In genomic region chr1:27454610-27455009, GRCh38 we compare ENCODE assay signal across 26 cellular contexts. TPM values are rescaled to one million over a fixed set of nuclear protein-coding genes. Genes with fewer than 3 reads are reported as not detected.
A peak's percentile ranks its signal among the peaks of the same experiment; 100 is the strongest.
DNase-seq lines count a peak whose midpoint lies in the region; ATAC-seq and TF ChIP-seq lines count a peak whose summit lies in the region.
"Had no signal": no experiment of that assay in that cellular context is flagged by ENCODE, and none has a peak within 500 bp of the region (broad histone marks: within the 10 kb centered on the region; RNA-seq: fewer than 3 reads in every experiment).

No MANE protein-coding gene starts in this region.

- DNase-seq in stimulated activated naive CD8-positive, alpha-beta T cell treated with anti-CD3 and anti-CD28 coated beads, Interleukin-15, Interleukin-2, amounts not matched to agents 100 U/mL and 50 U/mL, for 24 hours = no peak
- no peak for DNase-seq in activated T-helper 1 cell treated with anti-CD3 and anti-CD28 coated beads, Interleukin-12 subunit alpha, Interleukin-12 subunit beta, Interleukin-2, Interleukin-4 antibody, amounts not matched to agents 30 ng/mL and 10 ng/mL and 1 ng/mL, durations not matched to agents 14 hours and 24 hours and 36 hours (ENCODE audit: low spot score)
- DNase-seq in mesenchymal stem cell (no peak), type B pancreatic cell (ENCODE audit: extremely low spot score, unreplicated experiment) (no peak), HK-2 (ENCODE audit: unreplicated experiment) (no peak)
- DNase-seq: amygdala; cortex of kidney; GDM1; GOT3; hippocampal formation; left lung; NCI-H1694 treated with DMSO at 0.1 percent for 48 hours; NCI-H2171 treated with DMSO at 0.1 percent for 48 hours; NCI-H524; NK-92 treated with Interleukin-12 subunit alpha and Interleukin-12 subunit beta, amount 100 ng/mL, for 24 hours; PC-9; psoas muscle; SHP77 treated with DMSO at 0.1 percent for 48 hours; T-helper 1 cell; upper lobe of right lung had no signal

- H3K18ac ChIP-seq in mesenchymal stem cell (ENCODE audit: low read depth in 1 of 2, low read length in 2 of 2) = no peak overlapping the region

- H4K8ac ChIP-seq in mesenchymal stem cell (ENCODE audit: low read length) = no peak overlapping the region

- no peak overlapping the region for H2BK12ac ChIP-seq in mesenchymal stem cell (ENCODE audit: low read length in 2 of 2)

- no peaks in the 10 kb centered on the region for H3K27me3 Mint-ChIP-seq in stimulated activated naive CD8-positive, alpha-beta T cell treated with anti-CD3 and anti-CD28 coated beads, Interleukin-15, Interleukin-2, amounts not matched to agents 100 ng/mL and 50 ng/mL, for 24 hours
- no peaks in the 10 kb centered on the region for H3K27me3 Mint-ChIP-seq in activated T-helper 1 cell treated with anti-CD3 and anti-CD28 coated beads, Interleukin-12 subunit alpha, Interleukin-12 subunit beta, Interleukin-2, Interleukin-4 antibody, amounts not matched to agents 30 ng/mL and 10 ng/mL and 1 ng/mL, durations not matched to agents 14 hours and 24 hours and 36 hours (ENCODE audit: insufficient read depth)
- no peaks in the 10 kb centered on the region for H3K27me3 Mint-ChIP-seq in type B pancreatic cell

- no peak overlapping the region for H3K4me2 ChIP-seq in mesenchymal stem cell (ENCODE audit: low read length, poor library complexity, severe bottlenecking)
- H3K4me2 ChIP-seq: PC-9 had no signal

- no peak for ATAC-seq in stimulated activated naive CD8-positive, alpha-beta T cell treated with anti-CD3 and anti-CD28 coated beads, Interleukin-15, Interleukin-2, amounts not matched to agents 100 U/mL and 50 U/mL, for 24 hours
- ATAC-seq in HG03469 (IDR thresholded peaks at IDR 0.05; ENCODE audit: unreplicated experiment) (no peak), GM19455 (IDR thresholded peaks at IDR 0.05; ENCODE audit: unreplicated experiment) (no peak)
- ATAC-seq: gastroesophageal sphincter, psoas muscle had no signal

- H3K79me1 ChIP-seq in mesenchymal stem cell (replicated peaks; ENCODE audit: low read length, poor library complexity, severe bottlenecking) = peaks cover 7% of the 10 kb centered on the region

- peak overlapping the region; percentile 82 for H3K27ac Mint-ChIP-seq in stimulated activated naive CD8-positive, alpha-beta T cell treated with anti-CD3 and anti-CD28 coated beads, Interleukin-15, Interleukin-2, amounts not matched to agents 100 ng/mL and 50 ng/mL, for 24 hours
- peak overlapping the region; percentile 59 for H3K27ac Mint-ChIP-seq in activated T-helper 1 cell treated with anti-CD3 and anti-CD28 coated beads, Interleukin-12 subunit alpha, Interleukin-12 subunit beta, Interleukin-2, Interleukin-4 antibody, amounts not matched to agents 30 ng/mL and 10 ng/mL and 1 ng/mL, durations not matched to agents 14 hours and 24 hours and 36 hours
- peak overlapping the region; percentile 85 for H3K27ac Mint-ChIP-seq in type B pancreatic cell

- H3K4ac ChIP-seq in mesenchymal stem cell (ENCODE audit: low read depth in 1 of 2, low read length in 2 of 2) = no peak overlapping the region

- no peaks in the 10 kb centered on the region for H3K27me3 ChIP-seq in mesenchymal stem cell (ENCODE audit: control insufficient read depth in 1 of 2, insufficient read depth in 1 of 2, low read length in 2 of 2)
- H3K27me3 ChIP-seq: gastroesophageal sphincter, left lung, upper lobe of right lung had no signal

- no peak overlapping the region for H3K4me3 ChIP-seq in mesenchymal stem cell (ENCODE audit: insufficient read depth in 1 of 2, low read depth in 1 of 2, low read length in 2 of 2)
- H3K4me3 ChIP-seq: gastroesophageal sphincter, left lung, PC-9, psoas muscle, upper lobe of right lung had no signal

- no peaks in the 10 kb centered on the region for H3K9me3 Mint-ChIP-seq in stimulated activated naive CD8-positive, alpha-beta T cell treated with anti-CD3 and anti-CD28 coated beads, Interleukin-15, Interleukin-2, amounts not matched to agents 100 ng/mL and 50 ng/mL, for 24 hours
- H3K9me3 Mint-ChIP-seq in activated T-helper 1 cell treated with anti-CD3 and anti-CD28 coated beads, Interleukin-12 subunit alpha, Interleukin-12 subunit beta, Interleukin-2, Interleukin-4 antibody, amounts not matched to agents 30 ng/mL and 10 ng/mL and 1 ng/mL, durations not matched to agents 14 hours and 24 hours and 36 hours = no peaks in the 10 kb centered on the region
- H3K9me3 Mint-ChIP-seq in type B pancreatic cell = no peaks in the 10 kb centered on the region
- H3K9me3 Mint-ChIP-seq: activated T-helper 2 cell treated with anti-CD3 and anti-CD28 coated beads, Interferon-gamma antibody, Interleukin-2, Interleukin-4, amounts not matched to agents 10 μg/mL and 5 μg/mL and 100 μg/mL, durations not matched to agents 14 hours and 24 hours and 36 hours had no signal

- intact Hi-C loops in activated T-helper 1 cell treated with anti-CD3 and anti-CD28 coated beads, Interleukin-12 subunit alpha, Interleukin-12 subunit beta, Interleukin-2, Interleukin-4 antibody, amounts not matched to agents 30 ng/mL and 10 ng/mL and 1 ng/mL, durations not matched to agents 14 hours and 24 hours and 36 hours (cut with micrococcal nuclease) = loop anchor here (1.0 kb wide), 1 partner anchor 38 kb away; no protein-coding TSS in a partner anchor

- H3K23ac ChIP-seq in mesenchymal stem cell (ENCODE audit: low read length in 2 of 2) = no peak overlapping the region

- TF ChIP-seq CTCF in type B pancreatic cell (conservative IDR thresholded peaks at IDR 0.05) = no peak

- peaks cover 19% of the 10 kb centered on the region for H3K36me3 Mint-ChIP-seq in stimulated activated naive CD8-positive, alpha-beta T cell treated with anti-CD3 and anti-CD28 coated beads, Interleukin-15, Interleukin-2, amounts not matched to agents 100 ng/mL and 50 ng/mL, for 24 hours (ENCODE audit: low read depth)
- H3K36me3 Mint-ChIP-seq in activated T-helper 1 cell treated with anti-CD3 and anti-CD28 coated beads, Interleukin-12 subunit alpha, Interleukin-12 subunit beta, Interleukin-2, Interleukin-4 antibody, amounts not matched to agents 30 ng/mL and 10 ng/mL and 1 ng/mL, durations not matched to agents 14 hours and 24 hours and 36 hours (ENCODE audit: low read depth) = peaks cover 5% of the 10 kb centered on the region
- H3K36me3 Mint-ChIP-seq in type B pancreatic cell = peaks cover 7% of the 10 kb centered on the region

- H3K36me3 ChIP-seq in mesenchymal stem cell (ENCODE audit: control insufficient read depth in 1 of 2, insufficient read depth in 2 of 2, low read depth in 1 of 2, low read length in 2 of 2) = peaks cover 0 to 10% of the 10 kb centered on the region in 2 experiments

- no peak overlapping the region for H3K4me3 Mint-ChIP-seq in stimulated activated naive CD8-positive, alpha-beta T cell treated with anti-CD3 and anti-CD28 coated beads, Interleukin-15, Interleukin-2, amounts not matched to agents 100 ng/mL and 50 ng/mL, for 24 hours
- H3K4me3 Mint-ChIP-seq in activated T-helper 1 cell treated with anti-CD3 and anti-CD28 coated beads, Interleukin-12 subunit alpha, Interleukin-12 subunit beta, Interleukin-2, Interleukin-4 antibody, amounts not matched to agents 30 ng/mL and 10 ng/mL and 1 ng/mL, durations not matched to agents 14 hours and 24 hours and 36 hours = no peak overlapping the region
- H3K4me3 Mint-ChIP-seq in type B pancreatic cell = no peak overlapping the region

- no peak overlapping the region for H2AK5ac ChIP-seq in mesenchymal stem cell (ENCODE audit: low read length, severe bottlenecking)

- peaks cover 60% of the 10 kb centered on the region for H3K4me1 Mint-ChIP-seq in stimulated activated naive CD8-positive, alpha-beta T cell treated with anti-CD3 and anti-CD28 coated beads, Interleukin-15, Interleukin-2, amounts not matched to agents 100 ng/mL and 50 ng/mL, for 24 hours (ENCODE audit: low read depth)
- peaks cover 33% of the 10 kb centered on the region for H3K4me1 Mint-ChIP-seq in activated T-helper 1 cell treated with anti-CD3 and anti-CD28 coated beads, Interleukin-12 subunit alpha, Interleukin-12 subunit beta, Interleukin-2, Interleukin-4 antibody, amounts not matched to agents 30 ng/mL and 10 ng/mL and 1 ng/mL, durations not matched to agents 14 hours and 24 hours and 36 hours (ENCODE audit: low read depth)
- H3K4me1 Mint-ChIP-seq in type B pancreatic cell (ENCODE audit: unreplicated experiment) = peaks cover 22% of the 10 kb centered on the region

- peak overlapping the region; percentile 72 for H3K27ac ChIP-seq in mesenchymal stem cell (ENCODE audit: low read length, poor library complexity, severe bottlenecking)
- H3K27ac ChIP-seq: HL-60, PC-9, psoas muscle, upper lobe of right lung had no signal

- H4K91ac ChIP-seq in mesenchymal stem cell (ENCODE audit: low read length) = no peak overlapping the region

- H2BK5ac ChIP-seq in mesenchymal stem cell (ENCODE audit: low read depth, low read length, poor library complexity, severe bottlenecking) = no peak overlapping the region

- peaks cover 3% of the 10 kb centered on the region for H3K4me1 ChIP-seq in mesenchymal stem cell (ENCODE audit: control insufficient read depth, insufficient read depth, low read depth, low read length)

- H2BK15ac ChIP-seq in mesenchymal stem cell (ENCODE audit: low read depth, poor library complexity, severe bottlenecking) = no peak overlapping the region

- H3K9ac ChIP-seq in mesenchymal stem cell (ENCODE audit: low read length) = no peak overlapping the region

- no peak overlapping the region for H2AFZ ChIP-seq in mesenchymal stem cell (ENCODE audit: low read depth, low read length)
- H2AFZ ChIP-seq: PC-9 had no signal

- 94% methylated on average over 2 of the region's 4 CpGs for WGBS in mesenchymal stem cell

- no peak overlapping the region for H3K14ac ChIP-seq in mesenchymal stem cell (ENCODE audit: low read length in 2 of 2)

- H3K9me3 ChIP-seq in mesenchymal stem cell (ENCODE audit: control insufficient read depth, low read length) = no peaks in the 10 kb centered on the region
- H3K9me3 ChIP-seq: gastroesophageal sphincter, left lung, psoas muscle, upper lobe of right lung had no signal

- H2BK120ac ChIP-seq in mesenchymal stem cell (ENCODE audit: low read depth, low read length) = no peak overlapping the region

RNA-seq across cellular contexts. Expression of gene WASF2, which starts 35.4 kb away (rescaled TPM):
- total RNA-seq in activated T-helper 1 cell treated with anti-CD3 and anti-CD28 coated beads, Interleukin-12 subunit alpha, Interleukin-12 subunit beta, Interleukin-2, Interleukin-4 antibody, amounts not matched to agents 30 ng/mL and 10 ng/mL and 1 ng/mL, durations not matched to agents 14 hours and 24 hours and 36 hours = 108 and 109 TPM in 2 replicates
- 68.4 TPM for polyA plus RNA-seq in mesenchymal stem cell (2013, experiment 1 of 2)
- 68.6 TPM for polyA plus RNA-seq in mesenchymal stem cell (2013, experiment 2 of 2)
- total RNA-seq in type B pancreatic cell (ENCODE audit: low replicate concordance) = 113 and 123 TPM in 2 replicates
